In the genomic region with DNA sequence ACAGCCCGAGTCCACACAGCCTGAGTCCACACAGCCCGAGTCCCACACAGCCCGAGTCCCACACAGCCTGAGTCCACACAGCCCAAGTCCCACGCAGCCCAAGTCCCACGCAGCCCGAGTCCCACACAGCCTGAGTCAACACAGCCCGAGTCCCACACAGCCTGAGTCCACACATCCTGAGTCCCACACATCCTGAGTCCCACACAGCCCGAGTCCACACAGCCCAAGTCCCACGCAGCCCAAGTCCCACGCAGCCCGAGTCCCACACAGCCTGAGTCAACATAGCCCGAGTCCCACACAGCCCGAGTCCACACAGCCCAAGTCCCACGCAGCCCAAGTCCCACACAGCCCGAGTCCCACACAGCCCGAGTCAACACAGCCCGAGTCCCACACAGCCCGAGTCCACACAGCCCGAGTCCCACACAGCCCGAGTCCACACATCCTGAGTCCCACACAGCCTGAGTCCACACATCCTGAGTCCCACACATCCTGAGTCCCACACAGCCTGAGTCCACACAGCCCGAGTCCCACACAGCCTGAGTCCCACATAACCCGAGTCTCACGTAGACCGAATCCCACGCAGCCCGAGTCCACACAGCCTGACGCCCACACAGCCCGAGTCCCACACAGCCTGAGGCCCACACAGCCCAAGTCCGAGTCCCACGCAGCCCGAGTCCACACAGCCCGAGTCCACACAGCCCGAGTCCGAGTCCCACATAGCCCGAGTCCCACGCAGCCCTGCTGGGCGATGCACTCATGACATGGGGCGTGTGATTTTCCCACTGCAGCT, we compare ENCODE assay signal across 7 cellular contexts.
DNase-seq lines count a peak whose midpoint lies in the region; ATAC-seq, FAIRE-seq and TF ChIP-seq lines count a peak whose summit lies in the region.
"Not testable (repeated sequence)": the region's sequence is repeated elsewhere in the genome, so short reads cannot be mapped to it uniquely, and the experiment has no call there.

No MANE protein-coding gene starts in this region.

- TF ChIP-seq CTCF in Calu3 (IDR thresholded peaks at IDR 0.05; ENCODE audit: unreplicated experiment); K562 (IDR thresholded peaks at IDR 0.05 in 2 of 3, conservative IDR thresholded peaks at IDR 0.05 in 1 of 3; ENCODE audit: insufficient read depth in 2 of 3, low read depth in 1 of 3, low read length in 3 of 3); endothelial cell (IDR thresholded peaks at IDR 0.05; ENCODE audit: unreplicated experiment); kidney (IDR thresholded peaks at IDR 0.05; ENCODE audit: borderline replicate concordance, extremely low read depth, insufficient read depth): not testable (repeated sequence)

- 6% methylated on average over 32 of the region's 38 CpGs for WGBS in K562 (ENCODE audit: insufficient coverage, low coverage, missing lambda C conversion rate)

- not testable (repeated sequence) for TF ChIP-seq POLR2A in K562 (conservative IDR thresholded peaks at IDR 0.05)

- peaks cover 11% of the 10 kb centered on the region for H3K4me1 Mint-ChIP-seq in Calu3 (ENCODE audit: low read depth, unreplicated experiment)
- H3K4me1 Mint-ChIP-seq in endothelial cell (ENCODE audit: unreplicated experiment); stimulated activated naive B cell treated with anti-CD40 and anti-IgM and Interleukin-4, amounts not matched to agents 10 μg/mL and 1 μg/mL and 100 μg/mL, for 72 hours: not testable (repeated sequence)

- not testable (repeated sequence) for H4K20me1 ChIP-seq in K562 (replicated peaks; ENCODE audit: control insufficient read depth, insufficient read depth, low read length)

- peak overlapping the region; percentile 36 for H3K27ac Mint-ChIP-seq in Calu3 (ENCODE audit: unreplicated experiment)
- H3K27ac Mint-ChIP-seq in endothelial cell (ENCODE audit: unreplicated experiment) = not testable (repeated sequence)
- H3K27ac Mint-ChIP-seq in stimulated activated naive B cell treated with anti-CD40 and anti-IgM and Interleukin-4, amounts not matched to agents 10 μg/mL and 1 μg/mL and 100 μg/mL, for 72 hours = peak overlapping the region; percentile 69

- H3K9me1 ChIP-seq in K562 (ENCODE audit: control insufficient read depth, insufficient read depth, low read length) = not testable (repeated sequence)

- H3K4me3 Mint-ChIP-seq in Calu3 (ENCODE audit: low read depth, unreplicated experiment); stimulated activated naive B cell treated with anti-CD40 and anti-IgM and Interleukin-4, amounts not matched to agents 10 μg/mL and 1 μg/mL and 100 μg/mL, for 72 hours: not testable (repeated sequence)
- peak overlapping the region; percentile 51 for H3K4me3 Mint-ChIP-seq in endothelial cell (ENCODE audit: unreplicated experiment)

- H3K9me3 Mint-ChIP-seq in Calu3 (ENCODE audit: low read depth, unreplicated experiment); stimulated activated naive B cell treated with anti-CD40 and anti-IgM and Interleukin-4, amounts not matched to agents 10 μg/mL and 1 μg/mL and 100 μg/mL, for 72 hours: not testable (repeated sequence)
- H3K9me3 Mint-ChIP-seq in endothelial cell (ENCODE audit: unreplicated experiment) = peaks cover 13% of the 10 kb centered on the region

- not testable (repeated sequence) for H3K27me3 ChIP-seq in K562 (ENCODE audit: control insufficient read depth in 2 of 2, insufficient read depth in 2 of 2, low read length in 2 of 2)

- not testable (repeated sequence) for TF ChIP-seq RAD21 in K562 (CRISPR knock-in tag; conservative IDR thresholded peaks at IDR 0.05 in 1 of 2, IDR thresholded peaks at IDR 0.05 in 1 of 2)

- H3K4me3 ChIP-seq in K562; kidney (ENCODE audit: low read length in 2 of 2): not testable (repeated sequence)

- H3K79me2 ChIP-seq in K562 (ENCODE audit: control insufficient read depth, insufficient read depth, low read length) = not testable (repeated sequence)

- H3K4me2 ChIP-seq in K562 (ENCODE audit: insufficient read depth, low read length) = not testable (repeated sequence)

- not testable (repeated sequence) for H3K36me3 Mint-ChIP-seq in Calu3 (ENCODE audit: insufficient read depth, unreplicated experiment); stimulated activated naive B cell treated with anti-CD40 and anti-IgM and Interleukin-4, amounts not matched to agents 10 μg/mL and 1 μg/mL and 100 μg/mL, for 72 hours
- H3K36me3 Mint-ChIP-seq in endothelial cell (ENCODE audit: low read depth, unreplicated experiment) = peaks cover 31% of the 10 kb centered on the region

- TF ChIP-seq EP300 in K562 (IDR thresholded peaks at IDR 0.05; ENCODE audit: low read length) = not testable (repeated sequence)

- H3K9me3 ChIP-seq in K562 (replicated peaks; ENCODE audit: control insufficient read depth, insufficient read depth, low read depth, low read length) = peaks cover 11% of the 10 kb centered on the region; the same call in 1 of the 2 replicates
- not testable (repeated sequence) for H3K9me3 ChIP-seq in kidney (ENCODE audit: control insufficient read depth in 1 of 2, low read length in 2 of 2)

- ATAC-seq in K562; stimulated activated naive B cell treated with anti-CD40 and anti-IgM and Interleukin-4, amounts not matched to agents 10 μg/mL and 1 μg/mL and 100 μg/mL, for 72 hours (replicated peaks): not testable (repeated sequence)

- not testable (repeated sequence) for H3K27ac ChIP-seq in K562 (ENCODE audit: extremely low read depth, low read depth, low read length); kidney (ENCODE audit: low read depth in 2 of 2, low read length in 2 of 2)

- H3K4me1 ChIP-seq in K562 (replicated peaks in 1 of 2; ENCODE audit: control insufficient read depth in 2 of 2, insufficient read depth in 2 of 2, low read length in 2 of 2); kidney (ENCODE audit: control insufficient read depth in 1 of 2, insufficient read depth in 1 of 2, low read depth in 1 of 2, low read length in 2 of 2): not testable (repeated sequence)

- not testable (repeated sequence) for H3K27me3 Mint-ChIP-seq in Calu3 (ENCODE audit: unreplicated experiment); endothelial cell (ENCODE audit: unreplicated experiment); stimulated activated naive B cell treated with anti-CD40 and anti-IgM and Interleukin-4, amounts not matched to agents 10 μg/mL and 1 μg/mL and 100 μg/mL, for 72 hours

- BruUV-seq in Calu3 (replicated peaks; lab: Mats Ljungman, UMichigan); K562 (replicated peaks; lab: Mats Ljungman, UMichigan): not testable (repeated sequence)

- not testable (repeated sequence) for H3K36me3 ChIP-seq in K562 (ENCODE audit: control insufficient read depth, insufficient read depth, low read length); kidney (ENCODE audit: control insufficient read depth in 1 of 2, insufficient read depth in 2 of 2, low read length in 2 of 2)

- DNase-seq in Calu3; K562 (ENCODE audit: extremely low read depth in 1 of 4, low spot score in 3 of 4); endothelial cell (ENCODE audit: low spot score); stimulated activated naive B cell treated with anti-CD40 and anti-IgM and Interleukin-4, amounts not matched to agents 10 μg/mL and 1 μg/mL and 100 μg/mL, for 72 hours; urothelium cell line (ENCODE audit: low spot score): not testable (repeated sequence)
- DNase-seq in kidney (peak; percentile 54), posterior vena cava (ENCODE audit: low spot score) (peak; percentile 69)

- intact Hi-C loops in Calu3 (cut with micrococcal nuclease; ENCODE audit: unreplicated experiment); K562 (cut with micrococcal nuclease); kidney (cut with DNase I): not testable (repeated sequence)
- intact Hi-C loops in posterior vena cava (cut with DNase I) = loop anchor here in 1 of 2 donors (10.0 kb wide), 1 partner anchor 54 kb away; no protein-coding TSS in a partner anchor

- CTCF ChIA-PET in Calu3 (lab: Charles Lee); K562 (lab: Yijun Ruan, JAX; ENCODE audit: low intra/inter-chr PET ratio): not testable (repeated sequence)

- POLR2A ChIA-PET in K562 (lab: Yijun Ruan, JAX) = not testable (repeated sequence)

- H3K9ac ChIP-seq in K562 (ENCODE audit: insufficient read depth in 1 of 2, low read depth in 2 of 2, low read length in 2 of 2); kidney (ENCODE audit: low read length in 2 of 2): not testable (repeated sequence)

- in situ Hi-C loops in K562 (cut with MboI) = not testable (repeated sequence)

- not testable (repeated sequence) for H2AFZ ChIP-seq in K562 (ENCODE audit: low read depth, low read length)

- FAIRE-seq in K562 (lab: Jason Lieb, UNC); kidney (lab: Jason Lieb, UNC): not testable (repeated sequence)
- FAIRE-seq in urothelium cell line (lab: Jason Lieb, UNC) = peak; percentile 30

TF ChIP-seq in K562, 482 proteins besides CTCF, POLR2A, EP300 and RAD21:
- TF ChIP-seq SAFB (IDR thresholded peaks at IDR 0.05; ENCODE audit: borderline replicate concordance, low read depth, low read length) = 0 out of 2 replicates have a peak, but pooled peaks have one; percentile 12
TF ChIP-seq in K562: peak in this region for 1; not testable (repeated sequence) for 481.
